Comparison of ENCODE assay signal across 14 cellular contexts in genomic region chr14:99936738-99937474, GRCh38.
DNase-seq lines count a peak whose midpoint lies in the region; ATAC-seq and TF ChIP-seq lines count a peak whose summit lies in the region.
"Had no signal": no experiment of that assay in that cellular context is flagged by ENCODE, and none has a peak within 500 bp of the region (broad histone marks: within the 10 kb centered on the region; RNA-seq: fewer than 3 reads in every experiment).

No MANE protein-coding gene starts in this region.

- no peak overlapping the region for H3K4me3 Mint-ChIP-seq in CD8-positive, alpha-beta memory T cell
- no peak overlapping the region for H3K4me3 Mint-ChIP-seq in natural killer cell
- H3K4me3 Mint-ChIP-seq: activated naive CD8-positive, alpha-beta T cell treated with anti-CD3 and anti-CD28 coated beads, Interleukin-2, amount 50 U/mL, for 24 hours; T-helper 1 cell treated with Interleukin-12 subunit alpha and Interleukin-12 subunit beta and Interleukin-4 antibody, amounts not matched to agents 30 μg/mL and 1 μg/mL, for 36 hours had no signal

- H3K9me3 ChIP-seq in A673 (ENCODE audit: low read depth, low read length, poor library complexity, severe bottlenecking), result no peaks in the 10 kb centered on the region
- H3K9me3 ChIP-seq in OCI-LY3 (ENCODE audit: insufficient read depth, low read length), result no peaks in the 10 kb centered on the region
- no peaks in the 10 kb centered on the region for H3K9me3 ChIP-seq in CD8-positive, alpha-beta memory T cell (ENCODE audit: low read length)
- H3K9me3 ChIP-seq: colonic mucosa had no signal

- POLR2A ChIA-PET in A673 (lab: Charles Lee; ENCODE audit: low non-redundant PET), result no interaction called here
- POLR2A ChIA-PET in CD8-positive, alpha-beta memory T cell (lab: Charles Lee), result no interaction called here

- peaks cover 1 to 10% of the 10 kb centered on the region in 2 donors for H3K27me3 Mint-ChIP-seq in CD8-positive, alpha-beta memory T cell
- H3K27me3 Mint-ChIP-seq in natural killer cell (ENCODE audit: low read depth in 2 of 2), result peaks cover 2 to 6% of the 10 kb centered on the region in 2 donors

- intact Hi-C loops in A673 (cut with micrococcal nuclease; ENCODE audit: unreplicated experiment) (loop anchor here (2.0 kb wide), 1 partner anchor 36 kb away; no protein-coding TSS in a partner anchor), natural killer cell (cut with micrococcal nuclease) (no loop called here)

- H3K27ac ChIP-seq in A673 (ENCODE audit: low read depth, low read length, poor library complexity, severe bottlenecking), result no peak overlapping the region
- H3K27ac ChIP-seq in OCI-LY3 (ENCODE audit: low read length), result no peak overlapping the region
- no peak overlapping the region for H3K27ac ChIP-seq in CD8-positive, alpha-beta memory T cell (ENCODE audit: low read depth, low read length)
- H3K27ac ChIP-seq: colonic mucosa had no signal

- CTCF ChIA-PET in A673 (lab: Charles Lee), result no interaction called here
- CTCF ChIA-PET in CD8-positive, alpha-beta memory T cell (lab: Charles Lee), result interaction anchor here (0.7 kb wide), 1 partner anchor 9 kb away, joined by 3 read pairs; no protein-coding TSS in a partner anchor

- ATAC-seq in GM19035 (IDR thresholded peaks at IDR 0.05; ENCODE audit: unreplicated experiment) (peak; percentile 81), HG02623 (IDR thresholded peaks at IDR 0.05; ENCODE audit: unreplicated experiment) (peak; percentile 50), natural killer cell (no peak)
- ATAC-seq: activated naive CD8-positive, alpha-beta T cell treated with anti-CD3 and anti-CD28 coated beads, Interleukin-2, amount 50 U/mL, for 24 hours had no signal

- no peaks in the 10 kb centered on the region for H3K9me3 Mint-ChIP-seq in CD8-positive, alpha-beta memory T cell
- H3K9me3 Mint-ChIP-seq in natural killer cell, result no peaks in the 10 kb centered on the region
- H3K9me3 Mint-ChIP-seq: activated naive CD8-positive, alpha-beta T cell treated with anti-CD3 and anti-CD28 coated beads, Interleukin-2, amount 50 U/mL, for 24 hours; T-helper 1 cell treated with Interleukin-12 subunit alpha and Interleukin-12 subunit beta and Interleukin-4 antibody, amounts not matched to agents 30 μg/mL and 1 μg/mL, for 36 hours had no signal

- H4K20me1 ChIP-seq in OCI-LY3 (ENCODE audit: insufficient read depth, low read length), result no peaks in the 10 kb centered on the region

- H3K4me1 Mint-ChIP-seq in CD8-positive, alpha-beta memory T cell, result no peaks in the 10 kb centered on the region
- no peaks in the 10 kb centered on the region for H3K4me1 Mint-ChIP-seq in natural killer cell
- H3K4me1 Mint-ChIP-seq: activated naive CD8-positive, alpha-beta T cell treated with anti-CD3 and anti-CD28 coated beads, Interleukin-2, amount 50 U/mL, for 24 hours had no signal

- no peaks in the 10 kb centered on the region for H3K4me1 ChIP-seq in A673 (ENCODE audit: insufficient read depth, low read length, poor library complexity, severe bottlenecking)
- peaks cover 9% of the 10 kb centered on the region for H3K4me1 ChIP-seq in OCI-LY3 (ENCODE audit: low read length)
- no peaks in the 10 kb centered on the region for H3K4me1 ChIP-seq in CD8-positive, alpha-beta memory T cell (ENCODE audit: insufficient read depth, low read length)
- H3K4me1 ChIP-seq: colonic mucosa had no signal

- H3K36me3 ChIP-seq in A673 (ENCODE audit: insufficient read depth, low read length, poor library complexity, severe bottlenecking) (no peaks in the 10 kb centered on the region), OCI-LY3 (replicated peaks; ENCODE audit: low read depth, low read length) (peaks cover 32% of the 10 kb centered on the region)
- H3K36me3 ChIP-seq in CD8-positive, alpha-beta memory T cell (ENCODE audit: insufficient read depth, low read length), result no peaks in the 10 kb centered on the region
- H3K36me3 ChIP-seq: colonic mucosa had no signal

- H3K4me3 ChIP-seq in A673 (ENCODE audit: low read depth, low read length, poor library complexity, severe bottlenecking) (no peak overlapping the region), OCI-LY3 (ENCODE audit: low read length) (no peak overlapping the region)
- H3K4me3 ChIP-seq in CD8-positive, alpha-beta memory T cell (ENCODE audit: low read length), result no peak overlapping the region
- H3K4me3 ChIP-seq: colonic mucosa had no signal

- no peaks in the 10 kb centered on the region for H3K27me3 ChIP-seq in A673 (replicated peaks; ENCODE audit: insufficient read depth, low read depth, low read length, poor library complexity)
- no peaks in the 10 kb centered on the region for H3K27me3 ChIP-seq in OCI-LY3 (ENCODE audit: low read depth, low read length)
- H3K27me3 ChIP-seq in CD8-positive, alpha-beta memory T cell (ENCODE audit: insufficient read depth, low read length, poor library complexity, severe bottlenecking), result peaks cover 1% of the 10 kb centered on the region
- H3K27me3 ChIP-seq: colonic mucosa had no signal

- TF ChIP-seq CTCF in A673 (conservative IDR thresholded peaks at IDR 0.05; ENCODE audit: low read depth, low read length) (0 out of 2 replicates have a peak, but pooled peaks have one; percentile 13), OCI-LY3 (IDR thresholded peaks at IDR 0.05; ENCODE audit: low read depth, low read length) (no peak), natural killer cell (IDR thresholded peaks at IDR 0.05) (no peak)

- no peak overlapping the region for H3K27ac Mint-ChIP-seq in CD8-positive, alpha-beta memory T cell
- H3K27ac Mint-ChIP-seq in natural killer cell, result no peak overlapping the region
- H3K27ac Mint-ChIP-seq: activated naive CD8-positive, alpha-beta T cell treated with anti-CD3 and anti-CD28 coated beads, Interleukin-2, amount 50 U/mL, for 24 hours; T-helper 1 cell treated with Interleukin-12 subunit alpha and Interleukin-12 subunit beta and Interleukin-4 antibody, amounts not matched to agents 30 μg/mL and 1 μg/mL, for 36 hours had no signal

- BruUV-seq in A673 (replicated peaks; lab: Mats Ljungman, UMichigan), result no TSS peak

- H3K79me2 ChIP-seq in OCI-LY3 (ENCODE audit: low read length), result no peaks in the 10 kb centered on the region

- H2AFZ ChIP-seq in OCI-LY3 (ENCODE audit: low read depth, low read length), result no peak overlapping the region

- H3K36me3 Mint-ChIP-seq in CD8-positive, alpha-beta memory T cell, result no peaks in the 10 kb centered on the region
- no peaks in the 10 kb centered on the region for H3K36me3 Mint-ChIP-seq in natural killer cell

- no peak overlapping the region for H3K9ac ChIP-seq in OCI-LY3 (ENCODE audit: low read length)

- DNase-seq in A673 (ENCODE audit: low spot score), result no peak
- DNase-seq in D341Med (ENCODE audit: low spot score), result no peak
- no peak for DNase-seq in kidney tubule cell (ENCODE audit: low spot score)
- no peak for DNase-seq in CD8-positive, alpha-beta memory T cell
- no peak for DNase-seq in natural killer cell
- DNase-seq: activated naive CD8-positive, alpha-beta T cell treated with anti-CD3 and anti-CD28 coated beads, Interleukin-2, amount 50 U/mL, for 24 hours; colonic mucosa; foreskin melanocyte; left colon; NCI-H146 had no signal

- H3K4me2 ChIP-seq in OCI-LY3 (ENCODE audit: low read length), result 0 out of 2 replicates have a peak overlapping the region, but pooled peaks have one; percentile 8

Comparison
In these comparisons a context has a peak if more than half of its experiments do, and no peak if none do; other contexts are left out.
1. ATAC-seq: peak in GM19035 (single experiment) and HG02623 (single experiment); none in natural killer cell (0 of 3).